In the genomic region with DNA sequence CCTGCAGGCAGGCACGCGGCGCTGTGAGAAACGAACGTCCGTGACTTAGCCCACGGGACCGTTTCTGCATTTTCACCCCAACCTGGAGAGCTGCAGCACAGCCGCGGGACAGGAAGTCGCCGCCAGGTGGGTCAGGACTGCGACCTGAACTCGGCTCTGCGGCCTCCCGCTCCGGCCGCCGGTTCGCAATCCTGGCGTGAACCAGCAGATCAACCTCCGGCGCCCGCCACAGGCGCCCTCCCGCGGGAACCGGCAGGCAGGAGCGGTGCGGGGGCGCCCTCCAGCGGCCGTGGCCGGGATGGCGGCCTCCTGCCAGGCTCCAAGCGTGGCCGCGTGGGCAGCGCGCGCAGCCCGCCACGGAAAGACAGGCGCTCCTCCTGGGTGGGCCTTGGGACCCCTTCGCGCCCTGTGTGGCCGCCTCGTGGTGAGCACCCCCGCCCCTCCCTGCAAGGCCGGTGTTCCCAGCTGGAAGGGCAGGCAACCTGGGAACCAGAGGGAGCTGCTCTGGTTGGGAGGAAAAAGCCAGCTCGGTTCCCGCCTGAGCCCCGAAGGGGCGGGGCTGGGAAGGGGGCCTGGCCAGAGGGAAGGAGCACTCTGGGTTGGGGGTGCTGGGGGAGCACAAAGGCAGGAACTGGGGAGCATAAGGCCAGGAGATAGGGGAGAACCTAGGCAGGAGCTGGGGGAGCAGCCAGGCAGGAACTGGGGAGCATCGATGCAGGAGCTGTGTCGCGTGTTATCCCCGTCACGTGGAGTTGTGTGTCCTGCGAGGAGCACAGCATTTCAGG, we compare ENCODE assay signal across 8 cellular contexts. TPM values are rescaled to one million over a fixed set of nuclear protein-coding genes. Genes with fewer than 3 reads are reported as not detected.
DNase-seq lines count a peak whose midpoint lies in the region; ATAC-seq and TF ChIP-seq lines count a peak whose summit lies in the region.

No MANE protein-coding gene starts in this region.

- H3K4me1 Mint-ChIP-seq in activated B cell treated with CpG ODN at 0.5 μM for 24 hours = peaks cover 25% of the 10 kb centered on the region

- intact Hi-C loops in activated B cell treated with CpG ODN at 0.5 μM for 24 hours (cut with micrococcal nuclease) = loop anchor here (1.0 to 2.0 kb wide), 10 partner anchors 28 to 383 kb away; a partner anchor contains a TSS

- H3K4me3 Mint-ChIP-seq in activated B cell treated with CpG ODN at 0.5 μM for 24 hours = peak overlapping the region; percentile 19

- H3K27me3 Mint-ChIP-seq in activated B cell treated with CpG ODN at 0.5 μM for 24 hours = peaks cover 11% of the 10 kb centered on the region

- TF ChIP-seq CTCF in GM13976 (IDR thresholded peaks at IDR 0.05; ENCODE audit: borderline replicate concordance, control extremely low read depth, extremely low read depth, insufficient read depth, missing control alignments) (peak; percentile 99), activated B cell treated with CpG ODN at 0.5 μM for 24 hours (IDR thresholded peaks at IDR 0.05) (peak; percentile 70)

- no peaks in the 10 kb centered on the region for H3K36me3 Mint-ChIP-seq in activated B cell treated with CpG ODN at 0.5 μM for 24 hours (ENCODE audit: low read depth)

- CTCF ChIA-PET in activated B cell treated with CpG ODN at 0.5 μM for 24 hours (lab: Charles Lee) = interaction anchor here (0.6 to 5.1 kb wide), 13 partner anchors 24 to 343 kb away, joined by 3 to 43 read pairs (median 6); a partner anchor contains a TSS

- no peak overlapping the region for H3K27ac Mint-ChIP-seq in activated B cell treated with CpG ODN at 0.5 μM for 24 hours

- H3K27ac ChIP-seq in caudate nucleus (ENCODE audit: low read depth, low read length) = no peak overlapping the region

- POLR2A ChIA-PET in activated B cell treated with CpG ODN at 0.5 μM for 24 hours (lab: Charles Lee) = interaction anchor here (0.5 to 6.2 kb wide), 12 partner anchors 14 to 261 kb away, joined by 3 to 88 read pairs (median 7); a partner anchor contains a TSS

- DNase-seq in GM13976 (ENCODE audit: low spot score) (peak; percentile 92), NCI-H2171 treated with DMSO at 0.1 percent for 48 hours (lab: John Stamatoyannopoulos, UW) (peak; percentile 85), activated B cell treated with CpG ODN at 0.5 μM for 24 hours (peak; percentile 94), caudate nucleus (lab: John Stamatoyannopoulos, UW) (peak in 59 of 61 donors; percentile 27 to 90 (median 75)), islet precursor cell (peak; percentile 93)
- DNase-seq in stimulated activated CD4-positive, alpha-beta T cell treated with anti-CD3 and anti-CD28 coated beads, Interleukin-12 subunit alpha, Interleukin-12 subunit beta, amount 100 ng/mL, for 4 hours = peak; percentile 88

- H3K9me3 Mint-ChIP-seq in activated B cell treated with CpG ODN at 0.5 μM for 24 hours = no peaks in the 10 kb centered on the region

- peak; percentile 64 for ATAC-seq in HG02981 (IDR thresholded peaks at IDR 0.05; ENCODE audit: unreplicated experiment)
- ATAC-seq in activated B cell treated with CpG ODN at 0.5 μM for 24 hours (ENCODE audit: low read depth) = peak; percentile 67
- ATAC-seq in GM19328 (IDR thresholded peaks at IDR 0.05; ENCODE audit: unreplicated experiment) = no peak

- in situ Hi-C loops in GM13976 (cut with MboI; ENCODE audit: low sequenced_read_pairs, unreplicated experiment) = loop anchor here (10.0 kb wide), 1 partner anchor 230 kb away; no protein-coding TSS in a partner anchor

RNA-seq across cellular contexts. Expression of a gene that starts 28.2 kb away (rescaled TPM):
- total RNA-seq in activated B cell treated with CpG ODN at 0.5 μM for 24 hours = 2,863 and 2,949 TPM in 2 replicates

RNA-seq across cellular contexts. Expression of a gene that starts 43.8 kb away (rescaled TPM):
- total RNA-seq in activated B cell treated with CpG ODN at 0.5 μM for 24 hours = 3.2 and 5.5 TPM in 2 replicates
